ENCODE assay signal across 8 cellular contexts in the genomic region with DNA sequence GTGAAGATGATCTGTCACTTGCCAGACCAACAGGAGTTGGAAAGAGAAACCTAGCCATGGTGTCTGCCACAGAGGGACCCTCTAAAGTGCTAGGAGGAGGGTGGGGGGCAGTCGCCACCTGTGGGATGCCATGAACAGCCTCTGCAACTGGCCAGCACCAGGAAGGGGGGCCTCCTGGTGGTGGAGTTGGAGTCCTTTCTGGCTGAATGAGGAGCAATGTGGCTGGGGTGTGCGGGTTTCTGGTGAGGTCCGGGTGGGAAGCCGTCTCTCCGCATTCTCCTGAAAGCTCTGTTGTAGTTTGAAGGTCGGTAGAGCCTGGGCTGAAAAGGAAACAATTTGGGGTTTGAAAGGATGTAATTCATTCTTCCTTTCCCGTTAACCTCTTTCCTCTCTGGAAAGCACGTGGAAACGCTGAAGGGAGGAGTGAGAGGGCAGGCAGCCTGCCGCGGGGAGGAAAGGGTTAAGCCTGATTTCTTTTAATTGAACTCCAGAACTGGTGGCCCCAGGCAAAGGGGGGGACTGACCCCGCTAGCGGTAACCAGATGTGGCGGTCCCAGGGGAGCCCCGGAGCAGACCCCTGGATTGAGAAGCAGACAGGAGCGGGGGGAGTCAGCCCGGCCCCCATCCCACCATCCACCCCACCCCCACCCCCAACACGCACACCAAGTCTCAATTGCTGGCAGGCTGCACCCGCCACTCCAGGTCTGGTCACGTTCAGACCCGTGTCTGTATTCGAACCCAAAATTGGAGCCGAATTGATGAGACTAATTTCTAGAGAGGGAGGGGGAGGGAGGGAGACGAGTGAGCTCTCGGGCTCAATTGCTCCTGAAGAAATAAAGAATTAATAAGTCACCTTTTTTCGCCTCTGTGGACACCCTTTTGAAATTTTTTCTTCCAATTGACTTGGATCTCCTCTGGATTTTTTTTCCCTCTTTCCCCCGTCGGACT. TPM values are rescaled to one million over a fixed set of nuclear protein-coding genes. Genes with fewer than 3 reads are reported as not detected.
A peak's percentile ranks its signal among the peaks of the same experiment; 100 is the strongest.
DNase-seq lines count a peak whose midpoint lies in the region; ATAC-seq and TF ChIP-seq lines count a peak whose summit lies in the region.

No MANE protein-coding gene starts in this region.

- H3K23ac ChIP-seq in neuronal stem cell (ENCODE audit: low read depth, low read length, poor library complexity), result no peak overlapping the region

- H3K4me3 ChIP-seq in DND-41 (ENCODE audit: low read depth in 1 of 2, low read length in 2 of 2) (no peak overlapping the region), endodermal cell (ENCODE audit: low read length) (peak overlapping the region; percentile 71), neuronal stem cell (ENCODE audit: low read length in 2 of 2) (no peak overlapping the region)

- no peaks in the 10 kb centered on the region for H3K36me3 Mint-ChIP-seq in endodermal cell (ENCODE audit: low read depth)

- no peak overlapping the region for H3K4ac ChIP-seq in neuronal stem cell (ENCODE audit: low read length)

- no peak overlapping the region for H2BK12ac ChIP-seq in neuronal stem cell (ENCODE audit: low read length)

- H3K9ac ChIP-seq in DND-41 (ENCODE audit: low read depth, low read length), result no peak overlapping the region
- no peak overlapping the region for H3K9ac ChIP-seq in endodermal cell (ENCODE audit: extremely low read depth, low read length, poor library complexity, severe bottlenecking)
- H3K9ac ChIP-seq in neuronal stem cell (ENCODE audit: low read depth, low read length, poor library complexity), result no peak overlapping the region

- H2BK120ac ChIP-seq in neuronal stem cell (ENCODE audit: low read depth, low read length), result no peak overlapping the region

- peaks cover 27% of the 10 kb centered on the region for H3K79me2 ChIP-seq in DND-41 (ENCODE audit: insufficient read depth, low read length)

- peak; percentile 30 for TF ChIP-seq CTCF in DND-41 (IDR thresholded peaks at IDR 0.05; ENCODE audit: borderline replicate concordance, extremely low read depth, low read length, poor library complexity, severe bottlenecking)
- peak; percentile 71 for TF ChIP-seq CTCF in endodermal cell (conservative IDR thresholded peaks at IDR 0.05)
- TF ChIP-seq CTCF in GM10266 (IDR thresholded peaks at IDR 0.05; ENCODE audit: control insufficient read depth, insufficient read depth, low read depth, missing control alignments), result no peak

- H3K27me3 ChIP-seq in DND-41 (ENCODE audit: insufficient read depth, low read length, poor library complexity) (no peaks in the 10 kb centered on the region), endodermal cell (ENCODE audit: control insufficient read depth, insufficient read depth, low read length, poor library complexity, severe bottlenecking) (peaks cover 100% of the 10 kb centered on the region), neuronal stem cell (ENCODE audit: control insufficient read depth in 3 of 3, insufficient read depth in 3 of 3, low read depth in 1 of 3, low read length in 3 of 3) (peaks cover 67 to 98% (median 91%) of the 10 kb centered on the region in 3 experiments)

- H2BK5ac ChIP-seq in neuronal stem cell (ENCODE audit: low read length), result no peak overlapping the region

- DNase-seq in DND-41 (no peak), NAMALWA (ENCODE audit: low spot score) (peak; percentile 38), endodermal cell (peak; percentile 79), neuronal stem cell (ENCODE audit: low spot score) (no peak), NCI-H1417 (lab: John Stamatoyannopoulos, UW) (no peak), OCI-M1 (lab: John Stamatoyannopoulos, UW) (no peak), GM10266 (ENCODE audit: extremely low spot score) (no peak)

- H2BK15ac ChIP-seq in neuronal stem cell (ENCODE audit: low read length), result no peak overlapping the region

- H3K4me1 ChIP-seq in DND-41 (ENCODE audit: insufficient read depth, low read length) (peaks cover 34% of the 10 kb centered on the region), endodermal cell (ENCODE audit: control insufficient read depth, insufficient read depth, low read length) (peaks cover 2% of the 10 kb centered on the region), neuronal stem cell (ENCODE audit: control insufficient read depth in 2 of 2, insufficient read depth in 1 of 2, low read depth in 1 of 2, low read length in 2 of 2) (peaks cover 7 to 41% of the 10 kb centered on the region in 2 donors)

- no peak overlapping the region for H4K91ac ChIP-seq in neuronal stem cell (ENCODE audit: low read depth, low read length, poor library complexity)

- H3K27ac ChIP-seq in DND-41 (ENCODE audit: low read length), result no peak overlapping the region
- H3K27ac ChIP-seq in endodermal cell (ENCODE audit: low read depth, low read length), result no peak overlapping the region
- H3K27ac ChIP-seq in neuronal stem cell (replicated peaks; ENCODE audit: low read length), result no peak overlapping the region

- H4K20me1 ChIP-seq in DND-41 (ENCODE audit: insufficient read depth, low read length), result peaks cover 12% of the 10 kb centered on the region

- H3K14ac ChIP-seq in neuronal stem cell (ENCODE audit: low read length), result no peak overlapping the region

- no peaks in the 10 kb centered on the region for H3K9me3 Mint-ChIP-seq in endodermal cell

- H3K27me3 Mint-ChIP-seq in endodermal cell (ENCODE audit: insufficient read depth), result peaks cover 95% of the 10 kb centered on the region

- peaks cover 44% of the 10 kb centered on the region for H3K4me1 Mint-ChIP-seq in endodermal cell

- peaks cover 4% of the 10 kb centered on the region; the same call in 1 of the 2 replicates for H3K36me3 ChIP-seq in DND-41 (ENCODE audit: insufficient read depth, low read length)
- H3K36me3 ChIP-seq in endodermal cell (ENCODE audit: control insufficient read depth, insufficient read depth, low read length), result no peaks in the 10 kb centered on the region
- no peaks in the 10 kb centered on the region for H3K36me3 ChIP-seq in neuronal stem cell (replicated peaks in 1 of 2; ENCODE audit: control insufficient read depth in 2 of 2, insufficient read depth in 2 of 2, low read length in 2 of 2)

- 1 to 2% methylated on average over 8 to 27 of the region's 28 CpGs for WGBS in endodermal cell (ENCODE audit: insufficient coverage in 1 of 2, insufficient read length in 1 of 2), 2 experiments
- WGBS in neuronal stem cell (ENCODE audit: extremely low coverage in 2 of 2, insufficient read length in 2 of 2, insufficient replicate concordance in 1 of 2), 2 donors, result no CpG with 5 or more reads among the region's 28 CpGs

- no peak overlapping the region for H2AK5ac ChIP-seq in neuronal stem cell (ENCODE audit: low read depth, low read length)

- no peak overlapping the region for H3K18ac ChIP-seq in neuronal stem cell (ENCODE audit: low read length)

- H3K27ac Mint-ChIP-seq in endodermal cell, result no peak overlapping the region

- H3K9me3 ChIP-seq in DND-41 (ENCODE audit: insufficient read depth, low read length, severe bottlenecking) (no peaks in the 10 kb centered on the region), endodermal cell (ENCODE audit: control insufficient read depth, low read length) (no peaks in the 10 kb centered on the region), neuronal stem cell (replicated peaks in 1 of 2; ENCODE audit: control insufficient read depth in 2 of 2, insufficient read depth in 1 of 2, low read depth in 1 of 2, low read length in 2 of 2) (peaks cover 0 to 7% of the 10 kb centered on the region in 2 donors)

- H2AFZ ChIP-seq in DND-41 (ENCODE audit: low read depth, low read length), result no peak overlapping the region
- peak overlapping the region; percentile 96 for H2AFZ ChIP-seq in neuronal stem cell (ENCODE audit: low read length)

- ATAC-seq in DND-41 (ENCODE audit: insufficient read depth, low read depth), result no peak
- ATAC-seq in GM21528 (IDR thresholded peaks at IDR 0.05; ENCODE audit: low FRiP score, unreplicated experiment), result no peak

- H4K8ac ChIP-seq in neuronal stem cell (ENCODE audit: low read depth, low read length), result no peak overlapping the region

- peak overlapping the region; percentile 55 for H3K4me3 Mint-ChIP-seq in endodermal cell

- no peaks in the 10 kb centered on the region for H3K79me1 ChIP-seq in neuronal stem cell (ENCODE audit: low read depth, low read length)

- H3K4me2 ChIP-seq in DND-41 (ENCODE audit: insufficient read depth, low read length), result no peak overlapping the region
- H3K4me2 ChIP-seq in neuronal stem cell (ENCODE audit: insufficient read depth, low read length, poor library complexity, severe bottlenecking), result no peak overlapping the region

RNA-seq across cellular contexts. Expression of a gene that starts 1.8 kb away (rescaled TPM):
- total RNA-seq in endodermal cell, result under 1 TPM in 1 of 2 donors, not detected in 1; 0.20 TPM
- polyA plus RNA-seq in endodermal cell (2013, experiment 1 of 2), result 2.2 TPM
- 2.0 TPM for polyA plus RNA-seq in endodermal cell (2013, experiment 2 of 2)
- polyA plus RNA-seq in neuronal stem cell (2013, experiment 1 of 2), result 0.06 TPM
- 0.03 TPM for polyA plus RNA-seq in neuronal stem cell (2013, experiment 2 of 2)

Comparison
In these comparisons a context has a peak if more than half of its experiments do, and no peak if none do; other contexts are left out.
1. DNase-seq: peak in NAMALWA (single experiment) and endodermal cell (single experiment); none in DND-41 (single experiment), neuronal stem cell (single experiment), NCI-H1417 (0 of 3), OCI-M1 (single experiment) and GM10266 (single experiment).